8 cellular contexts compared by ENCODE assay signal in the genomic region with DNA sequence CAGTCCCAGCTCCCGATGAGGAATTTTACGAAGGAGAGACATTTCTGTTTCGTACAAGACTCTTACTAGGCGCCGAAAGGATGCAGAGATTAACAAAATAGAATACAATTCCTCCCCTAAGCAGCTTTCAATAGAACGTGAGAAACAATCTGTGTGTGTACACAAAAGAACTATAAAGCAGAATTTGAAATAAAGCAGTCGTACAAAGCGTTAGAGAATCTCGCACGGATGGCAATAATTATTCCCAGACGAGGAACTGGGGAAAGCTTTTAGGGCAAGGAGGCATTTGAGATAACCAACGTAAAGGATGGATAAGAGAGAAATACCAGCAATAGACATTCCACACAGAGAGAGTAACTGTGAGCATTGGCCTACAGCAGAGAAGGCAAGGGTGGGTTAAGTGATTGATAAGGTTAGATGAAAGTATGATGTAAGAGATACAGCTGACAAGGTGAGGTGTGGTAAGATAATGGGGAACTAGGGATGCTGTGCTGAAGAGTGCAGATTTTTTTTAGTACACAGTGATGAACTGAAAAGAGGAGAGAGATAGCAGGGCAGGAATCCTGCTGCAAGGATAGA. TPM values are rescaled to one million over a fixed set of nuclear protein-coding genes. Genes with fewer than 3 reads are reported as not detected.
DNase-seq lines count a peak whose midpoint lies in the region; ATAC-seq and TF ChIP-seq lines count a peak whose summit lies in the region.

No MANE protein-coding gene starts in this region.

- peaks cover 4% of the 10 kb centered on the region for H3K4me1 Mint-ChIP-seq in chondrocyte (ENCODE audit: low read depth)

- no peak overlapping the region for H3K27ac Mint-ChIP-seq in chondrocyte (ENCODE audit: unreplicated experiment)

- H4K20me1 ChIP-seq in BLaER1 treated with 17β-estradiol and CSF1 and Interleukin-3, amounts not matched to agents 10 nM and 100 nM, result no peaks in the 10 kb centered on the region
- peaks cover 15% of the 10 kb centered on the region for H4K20me1 ChIP-seq in Loucy (ENCODE audit: insufficient read depth, low read length, poor library complexity, severe bottlenecking)

- no peak overlapping the region for H2AK5ac ChIP-seq in neuronal stem cell (ENCODE audit: low read depth, low read length)

- H3K27ac ChIP-seq in BLaER1 treated with 17β-estradiol and CSF1 and Interleukin-3, amounts not matched to agents 10 nM and 100 nM, result peak overlapping the region in 10 of 11 experiments; percentile 35 to 96 (median 58); a peak in 18 of 22 replicates
- H3K27ac ChIP-seq in coronary artery (peak overlapping the region; percentile 74 to 79), neuronal stem cell (replicated peaks; ENCODE audit: low read length) (no peak overlapping the region)

- H2BK5ac ChIP-seq in neuronal stem cell (ENCODE audit: low read length), result no peak overlapping the region

- H4K91ac ChIP-seq in neuronal stem cell (ENCODE audit: low read depth, low read length, poor library complexity), result no peak overlapping the region

- H3K4ac ChIP-seq in neuronal stem cell (ENCODE audit: low read length), result no peak overlapping the region

- H4K8ac ChIP-seq in neuronal stem cell (ENCODE audit: low read depth, low read length), result no peak overlapping the region

- H2AFZ ChIP-seq in Loucy (ENCODE audit: low read length) (no peak overlapping the region), neuronal stem cell (ENCODE audit: low read length) (peak overlapping the region; percentile 75)

- no peak overlapping the region for H3K4me3 Mint-ChIP-seq in chondrocyte (ENCODE audit: unreplicated experiment)

- H3K79me2 ChIP-seq in Loucy (ENCODE audit: insufficient read depth, low read length), result peaks cover 53% of the 10 kb centered on the region

- no peaks in the 10 kb centered on the region for H3K9me3 Mint-ChIP-seq in chondrocyte (ENCODE audit: low read depth)

- WGBS in neuronal stem cell (ENCODE audit: extremely low coverage in 2 of 2, insufficient read length in 2 of 2, insufficient replicate concordance in 1 of 2), 2 donors, result no CpG with 5 or more reads among the region's 12 CpGs

- H3K36me3 ChIP-seq in BLaER1 treated with 17β-estradiol and CSF1 and Interleukin-3, amounts not matched to agents 10 nM and 100 nM, result no peaks in the 10 kb centered on the region
- H3K36me3 ChIP-seq in Loucy (ENCODE audit: insufficient read depth, low read length), result no peaks in the 10 kb centered on the region
- H3K36me3 ChIP-seq in neuronal stem cell (replicated peaks in 1 of 2; ENCODE audit: control insufficient read depth in 2 of 2, insufficient read depth in 2 of 2, low read length in 2 of 2), result no peaks in the 10 kb centered on the region

- H3K9ac ChIP-seq in BLaER1 treated with 17β-estradiol and CSF1 and Interleukin-3, amounts not matched to agents 10 nM and 100 nM, result peak overlapping the region; percentile 29 to 79 (median 69); a peak in 19 of 22 replicates
- H3K9ac ChIP-seq in Loucy (ENCODE audit: low read depth, low read length, poor library complexity, severe bottlenecking) (peak overlapping the region; percentile 61), neuronal stem cell (ENCODE audit: low read depth, low read length, poor library complexity) (no peak overlapping the region)

- H3K27me3 Mint-ChIP-seq in chondrocyte (ENCODE audit: low read depth), result peaks cover 5% of the 10 kb centered on the region

- H3F3A ChIP-seq in Loucy (ENCODE audit: low read depth), result peaks cover 19% of the 10 kb centered on the region

- DNase-seq in coronary artery (ENCODE audit: low spot score) (no peak), neuronal stem cell (ENCODE audit: low spot score) (no peak), epidermal melanocyte (ENCODE audit: insufficient read length, low spot score) (no peak), chondrocyte (ENCODE audit: low spot score) (no peak)

- H3K79me1 ChIP-seq in neuronal stem cell (ENCODE audit: low read depth, low read length), result peaks cover 2% of the 10 kb centered on the region

- H3K27me3 ChIP-seq in BLaER1 treated with 17β-estradiol and CSF1 and Interleukin-3, amounts not matched to agents 10 nM and 100 nM, result no peaks in the 10 kb centered on the region
- H3K27me3 ChIP-seq in Loucy (ENCODE audit: insufficient read depth, low read length, poor library complexity, severe bottlenecking) (no peaks in the 10 kb centered on the region), neuronal stem cell (ENCODE audit: control insufficient read depth in 3 of 3, insufficient read depth in 3 of 3, low read depth in 1 of 3, low read length in 3 of 3) (no peaks in the 10 kb centered on the region)

- peaks cover 24 to 41% (median 35%) of the 10 kb centered on the region in 10 experiments for H3K4me1 ChIP-seq in BLaER1 treated with 17β-estradiol and CSF1 and Interleukin-3, amounts not matched to agents 10 nM and 100 nM
- H3K4me1 ChIP-seq in Loucy (ENCODE audit: insufficient read depth, low read length, poor library complexity, severe bottlenecking) (peaks cover 50% of the 10 kb centered on the region), neuronal stem cell (ENCODE audit: control insufficient read depth in 2 of 2, insufficient read depth in 1 of 2, low read depth in 1 of 2, low read length in 2 of 2) (peaks cover 2 to 3% of the 10 kb centered on the region in 2 donors)

- no peak overlapping the region for H2BK120ac ChIP-seq in neuronal stem cell (ENCODE audit: low read depth, low read length)

- no peak overlapping the region for H2BK12ac ChIP-seq in neuronal stem cell (ENCODE audit: low read length)

- peak overlapping the region; percentile 48 to 69 (median 58) for H3K4me3 ChIP-seq in BLaER1 treated with 17β-estradiol and CSF1 and Interleukin-3, amounts not matched to agents 10 nM and 100 nM
- H3K4me3 ChIP-seq in Loucy (ENCODE audit: low read length, poor library complexity, severe bottlenecking) (peak overlapping the region; percentile 70), coronary artery (peak overlapping the region; percentile 71), neuronal stem cell (ENCODE audit: low read length in 2 of 2) (peak overlapping the region; percentile 68 to 96)

- no peak overlapping the region for H3K18ac ChIP-seq in neuronal stem cell (ENCODE audit: low read length)

- H3K14ac ChIP-seq in neuronal stem cell (ENCODE audit: low read length), result no peak overlapping the region

- ATAC-seq in HG03025 (IDR thresholded peaks at IDR 0.05; ENCODE audit: low FRiP score, unreplicated experiment) (no peak), GM18873 (IDR thresholded peaks at IDR 0.05; ENCODE audit: low FRiP score, unreplicated experiment) (no peak)

- no peaks in the 10 kb centered on the region for H3K36me3 Mint-ChIP-seq in chondrocyte (ENCODE audit: low read depth)

- no peak overlapping the region for H3K23ac ChIP-seq in neuronal stem cell (ENCODE audit: low read depth, low read length, poor library complexity)

- H2BK15ac ChIP-seq in neuronal stem cell (ENCODE audit: low read length), result no peak overlapping the region

- no peaks in the 10 kb centered on the region for H3K9me3 ChIP-seq in BLaER1 treated with 17β-estradiol and CSF1 and Interleukin-3, amounts not matched to agents 10 nM and 100 nM (replicated peaks in 1 of 11)
- H3K9me3 ChIP-seq in Loucy (ENCODE audit: insufficient read depth, low read depth, low read length) (no peaks in the 10 kb centered on the region), neuronal stem cell (replicated peaks in 1 of 2; ENCODE audit: control insufficient read depth in 2 of 2, insufficient read depth in 1 of 2, low read depth in 1 of 2, low read length in 2 of 2) (no peaks in the 10 kb centered on the region)

- TF ChIP-seq CTCF in Loucy (conservative IDR thresholded peaks at IDR 0.05; ENCODE audit: low read length) (no peak), coronary artery (IDR thresholded peaks at IDR 0.05) (no peak), chondrocyte (IDR thresholded peaks at IDR 0.05) (no peak)

- H3K9me2 ChIP-seq in Loucy (replicated peaks; ENCODE audit: low read depth, low read length), result no peaks in the 10 kb centered on the region

- H3K4me2 ChIP-seq in BLaER1 treated with 17β-estradiol and CSF1 and Interleukin-3, amounts not matched to agents 10 nM and 100 nM, result peak overlapping the region; percentile 70 to 91 (median 83)
- H3K4me2 ChIP-seq in Loucy (ENCODE audit: low read depth, low read length, poor library complexity, severe bottlenecking) (peak overlapping the region; percentile 80), neuronal stem cell (ENCODE audit: insufficient read depth, low read length, poor library complexity, severe bottlenecking) (peak overlapping the region; percentile 69)

RNA-seq across cellular contexts. Expression of a gene that starts 1.0 kb away (rescaled TPM):
- 4.1 TPM for polyA plus RNA-seq in neuronal stem cell (2013, experiment 1 of 2)
- polyA plus RNA-seq in neuronal stem cell (2013, experiment 2 of 2), result 3.8 TPM
- 0.48 to 0.65 TPM (median 0.54 TPM) in 3 replicates for total RNA-seq in chondrocyte

RNA-seq across cellular contexts. Expression of a gene that starts 52.5 kb away (rescaled TPM):
- polyA plus RNA-seq in neuronal stem cell (2013, experiment 1 of 2), result 31.3 TPM
- 30.4 TPM for polyA plus RNA-seq in neuronal stem cell (2013, experiment 2 of 2)
- 9.3 to 13.6 TPM (median 9.3 TPM) in 3 replicates for total RNA-seq in chondrocyte
